ENCODE assay signal across 13 cellular contexts in genomic region chr19:30214651-30215051, GRCh38.
DNase-seq lines count a peak whose midpoint lies in the region; TF ChIP-seq lines count a peak whose summit lies in the region.
"Had no signal": no experiment of that assay in that cellular context is flagged by ENCODE, and none has a peak within 500 bp of the region (broad histone marks: within the 10 kb centered on the region; RNA-seq: fewer than 3 reads in every experiment).

No MANE protein-coding gene starts in this region.

- no peak overlapping the region for H3K27ac ChIP-seq in HEK293 (ENCODE audit: extremely low read depth, low read depth, low read length)
- H3K27ac ChIP-seq: 22Rv1, breast epithelium, esophagus muscularis mucosa, sigmoid colon had no signal

- no peaks in the 10 kb centered on the region for H3K9me3 ChIP-seq in HEK293 (ENCODE audit: control insufficient read depth, insufficient read depth, low read depth, low read length)
- H3K9me3 ChIP-seq: breast epithelium, esophagus muscularis mucosa, sigmoid colon had no signal

- peak; percentile 44 for DNase-seq in NK-92 treated with Interleukin-12 subunit alpha and Interleukin-12 subunit beta, amount 100 ng/mL, for 24 hours (lab: John Stamatoyannopoulos, UW)
- no peak for DNase-seq in NK-92 (lab: John Stamatoyannopoulos, UW; ENCODE audit: unreplicated experiment)
- peak; percentile 30 for DNase-seq in OCI-M1 (lab: John Stamatoyannopoulos, UW)
- DNase-seq in mesenteric fat pad (ENCODE audit: low spot score): peak; percentile 20
- DNase-seq in OCI-M2 (lab: John Stamatoyannopoulos, UW; ENCODE audit: unreplicated experiment): no peak
- no peak for DNase-seq in NCI-H2081 (lab: John Stamatoyannopoulos, UW)
- DNase-seq in endothelial cell (ENCODE audit: low spot score): no peak
- DNase-seq: NCI-H345, sigmoid colon had no signal

- peaks cover 2% of the 10 kb centered on the region for H3K27me3 Mint-ChIP-seq in endothelial cell (ENCODE audit: unreplicated experiment)

- POLR2A ChIA-PET in HEK293 (lab: Yijun Ruan, JAX): interaction anchor here (0.6 kb wide), 1 partner anchor 11 kb away, joined by 4 read pairs; no protein-coding TSS in a partner anchor

- no peaks in the 10 kb centered on the region for H3K4me1 Mint-ChIP-seq in endothelial cell (ENCODE audit: unreplicated experiment)

- no peak for TF ChIP-seq CTCF in HEK293 (tag by site-specific recombination; IDR thresholded peaks at IDR 0.05)
- no peak for TF ChIP-seq CTCF in endothelial cell (IDR thresholded peaks at IDR 0.05; ENCODE audit: unreplicated experiment)

- H3K9me3 Mint-ChIP-seq in endothelial cell (ENCODE audit: unreplicated experiment): no peaks in the 10 kb centered on the region

- CTCF ChIA-PET in HEK293 (lab: Yijun Ruan, JAX): interaction anchor here (0.9 to 1.5 kb wide), 5 partner anchors 8 to 452 kb away, joined by 3 to 4 read pairs (median 4); no protein-coding TSS in a partner anchor

- H3K36me3 ChIP-seq in HEK293 (ENCODE audit: control insufficient read depth in 2 of 2, insufficient read depth in 1 of 2, low read length in 2 of 2): no peaks in the 10 kb centered on the region
- H3K36me3 ChIP-seq: breast epithelium, esophagus muscularis mucosa, sigmoid colon had no signal

- H3K27ac Mint-ChIP-seq in endothelial cell (ENCODE audit: unreplicated experiment): no peak overlapping the region

- H3K4me3 Mint-ChIP-seq in endothelial cell (ENCODE audit: unreplicated experiment): no peak overlapping the region

- no peak overlapping the region for H3K4me3 ChIP-seq in HEK293 (ENCODE audit: low read depth, low read length)
- H3K4me3 ChIP-seq: breast epithelium, esophagus muscularis mucosa, sigmoid colon had no signal

- H3K4me1 ChIP-seq in HEK293 (ENCODE audit: control insufficient read depth, insufficient read depth, low read length): no peaks in the 10 kb centered on the region
- H3K4me1 ChIP-seq: breast epithelium, esophagus muscularis mucosa, sigmoid colon had no signal

- no peaks in the 10 kb centered on the region for H3K36me3 Mint-ChIP-seq in endothelial cell (ENCODE audit: low read depth, unreplicated experiment)

TF ChIP-seq in HEK293, 187 proteins besides CTCF, POLR2A, EP300 and RAD21:
- TF ChIP-seq ZBTB17 (tag by site-specific recombination; IDR thresholded peaks at IDR 0.05) (peak; percentile 75), ZNF155 (tag by site-specific recombination; IDR thresholded peaks at IDR 0.05) (no peak), ZNF600 (tag by site-specific recombination; IDR thresholded peaks at IDR 0.05) (peak; percentile 87)

Comparison
In these comparisons a context has a peak if more than half of its experiments do, and no peak if none do; other contexts are left out.
1. DNase-seq: peak in NK-92 treated with Interleukin-12 subunit alpha and Interleukin-12 subunit beta, amount 100 ng/mL, for 24 hours (single experiment), OCI-M1 (single experiment) and mesenteric fat pad (single experiment); none in NK-92 (single experiment), OCI-M2 (single experiment), NCI-H2081 (0 of 2) and endothelial cell (single experiment).